Comparison of ENCODE assay signal across 2 cellular contexts in the genomic region with DNA sequence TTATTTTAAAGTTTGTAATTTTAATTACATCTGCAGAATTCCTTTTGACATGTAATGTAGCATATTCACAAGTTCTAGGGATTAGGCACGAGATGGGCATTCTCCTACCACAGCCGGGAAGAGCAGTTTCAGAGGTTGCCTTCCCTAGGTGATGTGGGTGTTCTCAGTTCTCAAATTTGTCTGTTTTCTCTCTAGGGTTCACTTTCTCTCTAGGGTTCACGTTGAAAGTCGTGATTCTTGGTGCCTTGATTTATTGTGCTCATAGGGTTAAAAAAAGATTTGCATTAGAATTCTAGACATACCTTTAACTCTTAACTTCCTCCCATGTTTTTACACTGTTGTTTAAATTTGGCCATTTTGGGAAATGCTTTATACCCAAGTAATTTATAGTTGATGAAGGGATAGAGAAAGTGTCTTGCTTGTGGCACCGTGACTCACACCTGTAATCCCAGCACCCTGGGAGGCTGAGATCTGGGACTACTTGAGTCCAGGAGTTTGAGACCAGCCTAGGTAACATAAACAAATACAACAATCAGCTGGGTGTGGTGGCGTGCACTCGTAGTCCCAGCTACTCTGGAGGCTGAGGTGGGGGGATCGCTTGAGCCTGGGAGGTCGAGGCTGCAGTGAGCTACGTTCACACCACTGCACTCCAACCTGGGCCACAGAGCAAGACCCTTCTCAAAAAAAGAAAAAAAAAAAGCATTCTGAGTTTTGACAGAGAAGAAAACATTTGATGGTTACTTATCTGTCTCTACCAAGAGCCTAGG.
A peak's percentile ranks its signal among the peaks of the same experiment; 100 is the strongest.
TF ChIP-seq lines count a peak whose summit lies in the region.

No MANE protein-coding gene starts in this region.

TF ChIP-seq in HCT116, 20 proteins besides CTCF, POLR2A, EP300 and RAD21:
- no peak for TF ChIP-seq ZFX (IDR thresholded peaks at IDR 0.05)
- TF ChIP-seq JUND (IDR thresholded peaks at IDR 0.05): no peak
- TF ChIP-seq CEBPB (IDR thresholded peaks at IDR 0.05; ENCODE audit: low read depth): no peak
- TF ChIP-seq, protein P1, sequence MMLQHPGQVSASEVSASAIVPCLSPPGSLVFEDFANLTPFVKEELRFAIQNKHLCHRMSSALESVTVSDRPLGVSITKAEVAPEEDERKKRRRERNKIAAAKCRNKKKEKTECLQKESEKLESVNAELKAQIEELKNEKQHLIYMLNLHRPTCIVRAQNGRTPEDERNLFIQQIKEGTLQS (IDR thresholded peaks at IDR 0.05): no peak
- no peak for TF ChIP-seq EGR1 (IDR thresholded peaks at IDR 0.05; ENCODE audit: low read depth)
- TF ChIP-seq SP1 (IDR thresholded peaks at IDR 0.05; ENCODE audit: low read depth): no peak
- TF ChIP-seq POLR2AphosphoS5 (IDR thresholded peaks at IDR 0.05; ENCODE audit: low read depth, low read length): no peak

TF ChIP-seq in GM12878, 131 proteins besides CTCF, POLR2A, EP300 and RAD21:
- TF ChIP-seq MYC (IDR thresholded peaks at IDR 0.05; ENCODE audit: insufficient read depth, insufficient read length, insufficient replicate concordance, low read length, severe bottlenecking): no peak
- peak; percentile 51 for TF ChIP-seq RUNX3 (IDR thresholded peaks at IDR 0.05; ENCODE audit: low read length)
- TF ChIP-seq, protein P2, sequence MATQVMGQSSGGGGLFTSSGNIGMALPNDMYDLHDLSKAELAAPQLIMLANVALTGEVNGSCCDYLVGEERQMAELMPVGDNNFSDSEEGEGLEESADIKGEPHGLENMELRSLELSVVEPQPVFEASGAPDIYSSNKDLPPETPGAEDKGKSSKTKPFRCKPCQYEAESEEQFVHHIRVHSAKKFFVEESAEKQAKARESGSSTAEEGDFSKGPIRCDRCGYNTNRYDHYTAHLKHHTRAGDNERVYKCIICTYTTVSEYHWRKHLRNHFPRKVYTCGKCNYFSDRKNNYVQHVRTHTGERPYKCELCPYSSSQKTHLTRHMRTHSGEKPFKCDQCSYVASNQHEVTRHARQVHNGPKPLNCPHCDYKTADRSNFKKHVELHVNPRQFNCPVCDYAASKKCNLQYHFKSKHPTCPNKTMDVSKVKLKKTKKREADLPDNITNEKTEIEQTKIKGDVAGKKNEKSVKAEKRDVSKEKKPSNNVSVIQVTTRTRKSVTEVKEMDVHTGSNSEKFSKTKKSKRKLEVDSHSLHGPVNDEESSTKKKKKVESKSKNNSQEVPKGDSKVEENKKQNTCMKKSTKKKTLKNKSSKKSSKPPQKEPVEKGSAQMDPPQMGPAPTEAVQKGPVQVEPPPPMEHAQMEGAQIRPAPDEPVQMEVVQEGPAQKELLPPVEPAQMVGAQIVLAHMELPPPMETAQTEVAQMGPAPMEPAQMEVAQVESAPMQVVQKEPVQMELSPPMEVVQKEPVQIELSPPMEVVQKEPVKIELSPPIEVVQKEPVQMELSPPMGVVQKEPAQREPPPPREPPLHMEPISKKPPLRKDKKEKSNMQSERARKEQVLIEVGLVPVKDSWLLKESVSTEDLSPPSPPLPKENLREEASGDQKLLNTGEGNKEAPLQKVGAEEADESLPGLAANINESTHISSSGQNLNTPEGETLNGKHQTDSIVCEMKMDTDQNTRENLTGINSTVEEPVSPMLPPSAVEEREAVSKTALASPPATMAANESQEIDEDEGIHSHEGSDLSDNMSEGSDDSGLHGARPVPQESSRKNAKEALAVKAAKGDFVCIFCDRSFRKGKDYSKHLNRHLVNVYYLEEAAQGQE (IDR thresholded peaks at IDR 0.05; ENCODE audit: low read depth, low read length): no peak
- no peak for TF ChIP-seq ESRRA (IDR thresholded peaks at IDR 0.05; ENCODE audit: low read length)
- peak; percentile 88 for TF ChIP-seq EED (IDR thresholded peaks at IDR 0.05; ENCODE audit: low read depth)
- TF ChIP-seq, protein P3, sequence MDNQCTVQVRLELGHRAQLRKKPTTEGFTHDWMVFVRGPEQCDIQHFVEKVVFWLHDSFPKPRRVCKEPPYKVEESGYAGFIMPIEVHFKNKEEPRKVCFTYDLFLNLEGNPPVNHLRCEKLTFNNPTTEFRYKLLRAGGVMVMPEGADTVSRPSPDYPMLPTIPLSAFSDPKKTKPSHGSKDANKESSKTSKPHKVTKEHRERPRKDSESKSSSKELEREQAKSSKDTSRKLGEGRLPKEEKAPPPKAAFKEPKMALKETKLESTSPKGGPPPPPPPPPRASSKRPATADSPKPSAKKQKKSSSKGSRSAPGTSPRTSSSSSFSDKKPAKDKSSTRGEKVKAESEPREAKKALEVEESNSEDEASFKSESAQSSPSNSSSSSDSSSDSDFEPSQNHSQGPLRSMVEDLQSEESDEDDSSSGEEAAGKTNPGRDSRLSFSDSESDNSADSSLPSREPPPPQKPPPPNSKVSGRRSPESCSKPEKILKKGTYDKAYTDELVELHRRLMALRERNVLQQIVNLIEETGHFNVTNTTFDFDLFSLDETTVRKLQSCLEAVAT (IDR thresholded peaks at IDR 0.05): 0 out of 2 replicates have a peak, but pooled peaks have one; percentile 25
- peak; percentile 60 to 71 for TF ChIP-seq IKZF2 (IDR thresholded peaks at IDR 0.05)
- peak in 1 of 2 experiments; percentile 32; a peak in 1 of 4 replicates for TF ChIP-seq BHLHE40 (IDR thresholded peaks at IDR 0.05; ENCODE audit: borderline replicate concordance in 1 of 2, low read depth in 2 of 2, low read length in 1 of 2)
- TF ChIP-seq IKZF1 (conservative IDR thresholded peaks at IDR 0.05): peak; percentile 53; the same call in 1 of the 2 replicates
- TF ChIP-seq ZNF274 (IDR thresholded peaks at IDR 0.05; ENCODE audit: insufficient read depth, insufficient read length): no peak
- TF ChIP-seq, protein P4, sequence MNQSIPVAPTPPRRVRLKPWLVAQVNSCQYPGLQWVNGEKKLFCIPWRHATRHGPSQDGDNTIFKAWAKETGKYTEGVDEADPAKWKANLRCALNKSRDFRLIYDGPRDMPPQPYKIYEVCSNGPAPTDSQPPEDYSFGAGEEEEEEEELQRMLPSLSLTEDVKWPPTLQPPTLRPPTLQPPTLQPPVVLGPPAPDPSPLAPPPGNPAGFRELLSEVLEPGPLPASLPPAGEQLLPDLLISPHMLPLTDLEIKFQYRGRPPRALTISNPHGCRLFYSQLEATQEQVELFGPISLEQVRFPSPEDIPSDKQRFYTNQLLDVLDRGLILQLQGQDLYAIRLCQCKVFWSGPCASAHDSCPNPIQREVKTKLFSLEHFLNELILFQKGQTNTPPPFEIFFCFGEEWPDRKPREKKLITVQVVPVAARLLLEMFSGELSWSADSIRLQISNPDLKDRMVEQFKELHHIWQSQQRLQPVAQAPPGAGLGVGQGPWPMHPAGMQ (IDR thresholded peaks at IDR 0.05; ENCODE audit: borderline replicate concordance): no peak
- peak; percentile 48; the same call in 1 of the 2 replicates for TF ChIP-seq SPI1 (IDR thresholded peaks at IDR 0.05; ENCODE audit: borderline replicate concordance, insufficient read depth, low read depth, low read length)
- TF ChIP-seq BCL11A (IDR thresholded peaks at IDR 0.05; ENCODE audit: low read depth, low read length): no peak
- TF ChIP-seq, protein P5, sequence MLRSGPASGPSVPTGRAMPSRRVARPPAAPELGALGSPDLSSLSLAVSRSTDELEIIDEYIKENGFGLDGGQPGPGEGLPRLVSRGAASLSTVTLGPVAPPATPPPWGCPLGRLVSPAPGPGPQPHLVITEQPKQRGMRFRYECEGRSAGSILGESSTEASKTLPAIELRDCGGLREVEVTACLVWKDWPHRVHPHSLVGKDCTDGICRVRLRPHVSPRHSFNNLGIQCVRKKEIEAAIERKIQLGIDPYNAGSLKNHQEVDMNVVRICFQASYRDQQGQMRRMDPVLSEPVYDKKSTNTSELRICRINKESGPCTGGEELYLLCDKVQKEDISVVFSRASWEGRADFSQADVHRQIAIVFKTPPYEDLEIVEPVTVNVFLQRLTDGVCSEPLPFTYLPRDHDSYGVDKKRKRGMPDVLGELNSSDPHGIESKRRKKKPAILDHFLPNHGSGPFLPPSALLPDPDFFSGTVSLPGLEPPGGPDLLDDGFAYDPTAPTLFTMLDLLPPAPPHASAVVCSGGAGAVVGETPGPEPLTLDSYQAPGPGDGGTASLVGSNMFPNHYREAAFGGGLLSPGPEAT (IDR thresholded peaks at IDR 0.05; ENCODE audit: low read depth): no peak
- no peak for TF ChIP-seq CREM (IDR thresholded peaks at IDR 0.05; ENCODE audit: low read depth)
- no peak for TF ChIP-seq FOXK2 (IDR thresholded peaks at IDR 0.05)
- TF ChIP-seq JUND (IDR thresholded peaks at IDR 0.05; ENCODE audit: low read depth, low read length): no peak
- 0 out of 2 replicates have a peak, but pooled peaks have one; percentile 16 for TF ChIP-seq ZBED1 (IDR thresholded peaks at IDR 0.05; ENCODE audit: borderline replicate concordance)
